In genomic region chr6:113622254-113622653, GRCh38 we compare ENCODE assay signal across 1 cellular context.
TF ChIP-seq lines count a peak whose summit lies in the region.

No MANE protein-coding gene starts in this region.

TF ChIP-seq in H1, 55 proteins besides CTCF, POLR2A, EP300 and RAD21 (continued from another document):
- no peak for TF ChIP-seq CHD7 (IDR thresholded peaks at IDR 0.05; ENCODE audit: insufficient replicate concordance, low read length)
